26 cellular contexts compared by ENCODE assay signal in the genomic region with DNA sequence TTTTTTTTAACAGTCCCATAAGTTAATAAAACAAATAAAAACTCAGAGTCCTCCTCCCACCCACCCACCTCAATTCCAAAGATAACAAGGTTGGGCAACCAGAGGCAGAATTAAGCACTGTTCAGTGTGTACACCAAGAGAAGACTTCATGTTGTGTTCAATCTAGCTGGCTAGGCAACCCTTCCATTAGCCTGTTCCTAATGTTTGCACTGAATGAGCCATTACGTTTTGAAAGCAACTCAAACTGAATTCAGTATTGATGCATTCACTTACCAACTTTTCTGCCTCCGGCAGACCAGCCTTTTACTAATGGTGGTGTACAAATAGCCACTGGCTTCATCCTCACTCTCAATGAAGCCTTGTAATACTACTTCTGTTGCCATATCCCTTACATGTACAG. TPM values are rescaled to one million over a fixed set of nuclear protein-coding genes. Genes with fewer than 3 reads are reported as not detected.
DNase-seq lines count a peak whose midpoint lies in the region; ATAC-seq and TF ChIP-seq lines count a peak whose summit lies in the region.
"Had no signal": no experiment of that assay in that cellular context is flagged by ENCODE, and none has a peak within 500 bp of the region (broad histone marks: within the 10 kb centered on the region; RNA-seq: fewer than 3 reads in every experiment).

No MANE protein-coding gene starts in this region.

- H3K4me3 ChIP-seq in right lobe of liver: no peak overlapping the region
- H3K4me3 ChIP-seq: BLaER1, esophagus squamous epithelium, heart right ventricle, lung, skin epidermis, upper lobe of left lung had no signal

- no peaks in the 10 kb centered on the region for H3K9me3 ChIP-seq in right lobe of liver
- H3K9me3 ChIP-seq: BLaER1, esophagus squamous epithelium, heart right ventricle, upper lobe of left lung had no signal

- no peak overlapping the region for H3K27ac ChIP-seq in right lobe of liver
- H3K27ac ChIP-seq: BLaER1, esophagus squamous epithelium, foreskin keratinocyte, heart right ventricle, skin epidermis, upper lobe of left lung, VCaP had no signal

- DNase-seq in HuH-7 (ENCODE audit: low spot score) (peak; percentile 26), NCI-H146 (lab: John Stamatoyannopoulos, UW) (peak; percentile 34), NCI-H774 (lab: John Stamatoyannopoulos, UW) (peak; percentile 46), right lobe of liver (no peak), NCI-H128 (lab: John Stamatoyannopoulos, UW; ENCODE audit: unreplicated experiment) (no peak), COR-L47 (lab: John Stamatoyannopoulos, UW) (no peak), HPDE6-E6E7 (ENCODE audit: extremely low spot score) (no peak)
- DNase-seq: activated CD4-positive, alpha-beta T cell treated with anti-CD3 and anti-CD28 coated beads for 36 hours; activated effector memory CD4-positive, alpha-beta T cell treated with Interleukin-2 at 50 U/mL for 16 hours; esophagus squamous epithelium; foreskin keratinocyte; GDM1; heart right ventricle; kidney glomerular epithelial cell; natural killer cell; NCI-H1105 treated with DMSO at 0.1 percent for 48 hours; NCI-H82; occipital lobe; SW 1271; T-helper 9 cell; upper lobe of left lung had no signal

- intact Hi-C loops in right lobe of liver (cut with DNase I): no loop called here

- H3K4me1 ChIP-seq in right lobe of liver: peaks cover 0 to 33% (median 15%) of the 10 kb centered on the region in 4 donors
- H3K4me1 ChIP-seq: BLaER1, foreskin keratinocyte had no signal

- no peak for TF ChIP-seq POLR2A in right lobe of liver (IDR thresholded peaks at IDR 0.05)

- H3K36me3 ChIP-seq in right lobe of liver: no peaks in the 10 kb centered on the region
- H3K36me3 ChIP-seq: BLaER1, esophagus squamous epithelium had no signal

- WGBS in right lobe of liver (ENCODE audit: insufficient coverage, low coverage, low lambda C conversion rate, missing lambda C conversion rate): 48% methylated on average over 2 of the region's 2 CpGs

- TF ChIP-seq CTCF in right lobe of liver (IDR thresholded peaks at IDR 0.05): no peak

- ATAC-seq in right lobe of liver: peak; percentile 30 to 61 (median 46)
- ATAC-seq: activated CD4-positive, alpha-beta T cell treated with anti-CD3 and anti-CD28 coated beads for 36 hours; foreskin keratinocyte; heart right ventricle; natural killer cell; stimulated activated memory B cell treated with anti-CD40 and anti-IgM and Interleukin-4, amounts not matched to agents 10 μg/mL and 1 μg/mL and 100 μg/mL, for 72 hours had no signal

- H3K27me3 ChIP-seq in right lobe of liver: no peaks in the 10 kb centered on the region
- H3K27me3 ChIP-seq: BLaER1, esophagus squamous epithelium, foreskin keratinocyte, heart right ventricle, upper lobe of left lung had no signal

RNA-seq across cellular contexts. Expression of a gene that starts 47.5 kb away (rescaled TPM):
- total RNA-seq in right lobe of liver: 10 to 100 TPM; 13.0 to 20.2 (median 15.0) TPM

Comparison
In these comparisons a context has a peak if more than half of its experiments do, and no peak if none do; other contexts are left out.
1. DNase-seq: peak in HuH-7 (single experiment), NCI-H146 (single experiment) and NCI-H774 (single experiment); none in right lobe of liver (0 of 3), NCI-H128 (single experiment), COR-L47 (single experiment) and HPDE6-E6E7 (single experiment).